ENCODE assay signal across 10 cellular contexts in genomic region chr4:140300271-140300970, GRCh38.
DNase-seq lines count a peak whose midpoint lies in the region; ATAC-seq and TF ChIP-seq lines count a peak whose summit lies in the region.
"Had no signal": no experiment of that assay in that cellular context is flagged by ENCODE, and none has a peak within 500 bp of the region (broad histone marks: within the 10 kb centered on the region; RNA-seq: fewer than 3 reads in every experiment).

No MANE protein-coding gene starts in this region.

- H3K27me3 Mint-ChIP-seq in endodermal cell (ENCODE audit: insufficient read depth), result no peaks in the 10 kb centered on the region
- H3K27me3 Mint-ChIP-seq: brain had no signal

- TF ChIP-seq CTCF in endodermal cell (conservative IDR thresholded peaks at IDR 0.05) (no peak), omental fat pad (IDR thresholded peaks at IDR 0.05) (no peak), thyroid gland (IDR thresholded peaks at IDR 0.05) (no peak)

- no peaks in the 10 kb centered on the region for H3K4me1 ChIP-seq in endodermal cell (ENCODE audit: control insufficient read depth, insufficient read depth, low read length)
- H3K4me1 ChIP-seq in thyroid gland, result peaks cover 0 to 9% of the 10 kb centered on the region in 2 donors

- H3K27me3 ChIP-seq in endodermal cell (ENCODE audit: control insufficient read depth, insufficient read depth, low read length, poor library complexity, severe bottlenecking) (peaks cover 3% of the 10 kb centered on the region), thyroid gland (no peaks in the 10 kb centered on the region)

- 77 to 87% methylated on average over 3 to 4 of the region's 4 CpGs for WGBS in endodermal cell (ENCODE audit: insufficient coverage in 1 of 2, insufficient read length in 1 of 2), 2 experiments
- 76 to 82% methylated on average over 4 of the region's 4 CpGs for WGBS in thyroid gland, 2 donors

- H3K4me1 Mint-ChIP-seq in endodermal cell, result peaks cover 19% of the 10 kb centered on the region

- no peak overlapping the region for H3K9ac ChIP-seq in endodermal cell (ENCODE audit: extremely low read depth, low read length, poor library complexity, severe bottlenecking)

- no peak for TF ChIP-seq POLR2A in thyroid gland (IDR thresholded peaks at IDR 0.05)

- H3K4me3 ChIP-seq in endodermal cell (ENCODE audit: low read length), result no peak overlapping the region
- no peak overlapping the region for H3K4me3 ChIP-seq in thyroid gland (replicated peaks in 1 of 3)

- no peak overlapping the region for H3K4me3 Mint-ChIP-seq in endodermal cell
- H3K4me3 Mint-ChIP-seq: brain had no signal

- H3K36me3 Mint-ChIP-seq in endodermal cell (ENCODE audit: low read depth), result no peaks in the 10 kb centered on the region
- H3K36me3 Mint-ChIP-seq: brain had no signal

- ATAC-seq in omental fat pad (ENCODE audit: low FRiP score), result peak; percentile 74

- DNase-seq in NCI-H446 treated with DMSO at 0.1 percent for 48 hours (lab: John Stamatoyannopoulos, UW), result peak; percentile 5
- DNase-seq in NCI-H446 (lab: John Stamatoyannopoulos, UW), result no peak
- DNase-seq in NCI-H2029 treated with DMSO at 0.1 percent for 48 hours (lab: John Stamatoyannopoulos, UW), result peak; percentile 54
- DNase-seq in endodermal cell, result peak; percentile 60
- DNase-seq in omental fat pad (ENCODE audit: low spot score), result no peak
- no peak for DNase-seq in thyroid gland
- DNase-seq in HUDEP-2 (lab: John Stamatoyannopoulos, UW; ENCODE audit: unreplicated experiment in 76 of 76), result no peak
- no peak for DNase-seq in HuH-7 (ENCODE audit: low spot score)

- no peak overlapping the region for H3K27ac ChIP-seq in endodermal cell (ENCODE audit: low read depth, low read length)
- H3K27ac ChIP-seq in thyroid gland, result no peak overlapping the region
- H3K27ac ChIP-seq: C4-2B had no signal

- no peaks in the 10 kb centered on the region for H3K9me3 Mint-ChIP-seq in endodermal cell
- H3K9me3 Mint-ChIP-seq: brain had no signal

- no peak overlapping the region for H3K27ac Mint-ChIP-seq in endodermal cell

- no peaks in the 10 kb centered on the region for H3K36me3 ChIP-seq in endodermal cell (ENCODE audit: control insufficient read depth, insufficient read depth, low read length)
- no peaks in the 10 kb centered on the region for H3K36me3 ChIP-seq in thyroid gland

- no peaks in the 10 kb centered on the region for H3K9me3 ChIP-seq in endodermal cell (ENCODE audit: control insufficient read depth, low read length)
- no peaks in the 10 kb centered on the region for H3K9me3 ChIP-seq in thyroid gland

- intact Hi-C loops in thyroid gland (cut with DNase I), result no loop called here

Comparison
In these comparisons a context has a peak if more than half of its experiments do, and no peak if none do; other contexts are left out.
1. DNase-seq: peak in NCI-H446 treated with DMSO at 0.1 percent for 48 hours (single experiment), NCI-H2029 treated with DMSO at 0.1 percent for 48 hours (single experiment) and endodermal cell (single experiment); none in NCI-H446 (0 of 2), omental fat pad (single experiment), thyroid gland (0 of 2), HUDEP-2 (0 of 76) and HuH-7 (single experiment).